ENCODE assay signal across 20 cellular contexts in genomic region chr1:15550573-15550972, GRCh38. TPM values are rescaled to one million over a fixed set of nuclear protein-coding genes. Genes with fewer than 3 reads are reported as not detected.
A peak's percentile ranks its signal among the peaks of the same experiment; 100 is the strongest.
DNase-seq lines count a peak whose midpoint lies in the region; ATAC-seq and TF ChIP-seq lines count a peak whose summit lies in the region.
"Had no signal": no experiment of that assay in that cellular context is flagged by ENCODE, and none has a peak within 500 bp of the region (broad histone marks: within the 10 kb centered on the region; RNA-seq: fewer than 3 reads in every experiment).

No MANE protein-coding gene starts in this region.

- H3K9me3 Mint-ChIP-seq in T-helper 1 cell treated with Interleukin-12 subunit alpha and Interleukin-12 subunit beta and Interleukin-4 antibody, amounts not matched to agents 30 μg/mL and 1 μg/mL, for 36 hours: no peaks in the 10 kb centered on the region
- no peaks in the 10 kb centered on the region for H3K9me3 Mint-ChIP-seq in naive B cell

- CTCF ChIA-PET in GM10248 (lab: Yijun Ruan, JAX): no interaction called here

- H3K4me3 Mint-ChIP-seq in T-helper 1 cell treated with Interleukin-12 subunit alpha and Interleukin-12 subunit beta and Interleukin-4 antibody, amounts not matched to agents 30 μg/mL and 1 μg/mL, for 36 hours: no peak overlapping the region
- no peak overlapping the region for H3K4me3 Mint-ChIP-seq in T-helper 17 cell
- H3K4me3 Mint-ChIP-seq in naive B cell: no peak overlapping the region

- H3K9me3 ChIP-seq in T-helper 17 cell (ENCODE audit: control insufficient read depth, low read length, poor library complexity, severe bottlenecking): no peaks in the 10 kb centered on the region
- H3K9me3 ChIP-seq: Caco-2, MG63 had no signal

- TF ChIP-seq CTCF in GM10248 (IDR thresholded peaks at IDR 0.05; ENCODE audit: control extremely low read depth, extremely low read depth, low read depth, missing control alignments): no peak

- DNase-seq in T-helper 1 cell (no peak), T-helper 17 cell (no peak), naive B cell (no peak), GM10248 (ENCODE audit: extremely low spot score) (no peak), NCI-H510A (lab: John Stamatoyannopoulos, UW) (no peak)
- peak; percentile 1 for DNase-seq in stimulated activated CD8-positive, alpha-beta memory T cell treated with anti-CD3 and anti-CD28 coated beads, Interleukin-4, amount 100 ng/mL, for 48 hours
- DNase-seq: 8988T; Caco-2; GOT3; Kasumi-1; MG63; NCI-H1048; NCI-H2171 treated with DMSO at 0.1 percent for 48 hours; NCI-H446; NCI-H69; NK-92 treated with Interleukin-12 subunit alpha and Interleukin-12 subunit beta, amount 100 ng/mL, for 24 hours; SHP77 treated with DMSO at 0.1 percent for 48 hours had no signal

- ATAC-seq in T-helper 17 cell (no peak), naive B cell (ENCODE audit: low read depth in 2 of 2) (no peak), HG02884 (IDR thresholded peaks at IDR 0.05; ENCODE audit: unreplicated experiment) (no peak)
- ATAC-seq: HCT116 had no signal

- H3K4me1 Mint-ChIP-seq in T-helper 1 cell treated with Interleukin-12 subunit alpha and Interleukin-12 subunit beta and Interleukin-4 antibody, amounts not matched to agents 30 μg/mL and 1 μg/mL, for 36 hours (ENCODE audit: low read depth): no peaks in the 10 kb centered on the region
- H3K4me1 Mint-ChIP-seq in T-helper 17 cell (peaks cover 5% of the 10 kb centered on the region), naive B cell (peaks cover 0 to 4% (median 3%) of the 10 kb centered on the region in 3 donors)

- POLR2A ChIA-PET in GM10248 (lab: Yijun Ruan, JAX): no interaction called here

- H3K27me3 Mint-ChIP-seq in T-helper 1 cell treated with Interleukin-12 subunit alpha and Interleukin-12 subunit beta and Interleukin-4 antibody, amounts not matched to agents 30 μg/mL and 1 μg/mL, for 36 hours (ENCODE audit: low read depth): no peaks in the 10 kb centered on the region
- H3K27me3 Mint-ChIP-seq in T-helper 17 cell: no peaks in the 10 kb centered on the region
- H3K27me3 Mint-ChIP-seq in naive B cell: no peaks in the 10 kb centered on the region

- peak overlapping the region; percentile 5 for H3K27ac Mint-ChIP-seq in T-helper 1 cell treated with Interleukin-12 subunit alpha and Interleukin-12 subunit beta and Interleukin-4 antibody, amounts not matched to agents 30 μg/mL and 1 μg/mL, for 36 hours
- peak overlapping the region; percentile 32 for H3K27ac Mint-ChIP-seq in T-helper 17 cell
- H3K27ac Mint-ChIP-seq in naive B cell: peak overlapping the region; percentile 20 to 89 (median 60)

- H3K36me3 Mint-ChIP-seq in T-helper 1 cell treated with Interleukin-12 subunit alpha and Interleukin-12 subunit beta and Interleukin-4 antibody, amounts not matched to agents 30 μg/mL and 1 μg/mL, for 36 hours (ENCODE audit: low read depth): peaks cover 19% of the 10 kb centered on the region
- H3K36me3 Mint-ChIP-seq in T-helper 17 cell (ENCODE audit: low read depth) (peaks cover 6% of the 10 kb centered on the region), naive B cell (peaks cover 7 to 12% of the 10 kb centered on the region in 2 donors)

RNA-seq across cellular contexts. Expression of gene DNAJC16, which starts 23.9 kb away (rescaled TPM):
- 10 to 100 TPM; 13.2 to 20.5 TPM for total RNA-seq in T-helper 17 cell
- 10 to 100 TPM in 4 of 6 donors, 1 to 10 TPM in 2; 8.5 to 15.4 (median 14.4) TPM for polyA plus RNA-seq in naive B cell (ENCODE audit: low read depth in 6 of 6)

RNA-seq across cellular contexts. Expression of gene CASP9, which starts 26.6 kb away (rescaled TPM):
- 10 to 100 TPM; 11.4 to 14.8 TPM for total RNA-seq in T-helper 17 cell
- 10 to 100 TPM in 5 of 6 donors, 1 to 10 TPM in 1; 4.8 to 17.7 (median 14.7) TPM for polyA plus RNA-seq in naive B cell (ENCODE audit: low read depth in 6 of 6)

RNA-seq across cellular contexts. Expression of gene AGMAT, which starts 34.3 kb away (rescaled TPM):
- 1 to 10 TPM; 5.7 to 6.8 TPM for total RNA-seq in T-helper 17 cell
- 1 to 10 TPM; 2.4 to 7.4 (median 3.8) TPM for polyA plus RNA-seq in naive B cell (ENCODE audit: low read depth in 6 of 6)

Comparison
In these comparisons a context has a peak if more than half of its experiments do, and no peak if none do; other contexts are left out.
1. H3K27ac Mint-ChIP-seq: peak in every context shown above with its lines; median percentile 60 in naive B cell; 32 in T-helper 17 cell; 5 in T-helper 1 cell treated with Interleukin-12 subunit alpha and Interleukin-12 subunit beta and Interleukin-4 antibody, amounts not matched to agents 30 μg/mL and 1 μg/mL, for 36 hours.